In genomic region chr10:86345296-86346168, GRCh38 we compare ENCODE assay signal across 16 cellular contexts. TPM values are rescaled to one million over a fixed set of nuclear protein-coding genes. Genes with fewer than 3 reads are reported as not detected.
DNase-seq lines count a peak whose midpoint lies in the region; ATAC-seq, FAIRE-seq and TF ChIP-seq lines count a peak whose summit lies in the region.
"Had no signal": no experiment of that assay in that cellular context is flagged by ENCODE, and none has a peak within 500 bp of the region (broad histone marks: within the 10 kb centered on the region; RNA-seq: fewer than 3 reads in every experiment).

No MANE protein-coding gene starts in this region.

- no peaks in the 10 kb centered on the region for H3K27me3 ChIP-seq in GM23338 (ENCODE audit: insufficient read depth)
- H3K27me3 ChIP-seq in mesendoderm (ENCODE audit: insufficient read depth, low read length, poor library complexity) = no peaks in the 10 kb centered on the region
- peaks cover 0 to 5% (median 0%) of the 10 kb centered on the region in 3 donors for H3K27me3 ChIP-seq in gastrocnemius medialis
- H3K27me3 ChIP-seq in CD8-positive, alpha-beta T cell (ENCODE audit: insufficient read depth, low read length) = no peaks in the 10 kb centered on the region

- H3K27ac Mint-ChIP-seq in GM23338 = no peak overlapping the region
- no peak overlapping the region for H3K27ac Mint-ChIP-seq in CD8-positive, alpha-beta T cell
- H3K27ac Mint-ChIP-seq: activated CD4-positive, alpha-beta T cell treated with anti-CD3 and anti-CD28 coated beads for 36 hours; naive thymus-derived CD4-positive, alpha-beta T cell had no signal

- intact Hi-C loops in gastrocnemius medialis (cut with DNase I; ENCODE audit: low total_unique reads) = no loop called here
- intact Hi-C loops in CD8-positive, alpha-beta T cell (cut with DNase I, micrococcal nuclease) = no loop called here

- H3K9me2 ChIP-seq in GM23338 (ENCODE audit: insufficient read depth) = no peaks in the 10 kb centered on the region

- TF ChIP-seq EP300 in A549 (IDR thresholded peaks at IDR 0.05) = no peak

- H3K27ac ChIP-seq in A549 (peak overlapping the region; percentile 62 to 75; a peak in 5 of 6 replicates), GM23338 (ENCODE audit: low read depth) (no peak overlapping the region), mesendoderm (ENCODE audit: low read depth, low read length) (no peak overlapping the region), gastrocnemius medialis (no peak overlapping the region)
- no peak overlapping the region for H3K27ac ChIP-seq in CD8-positive, alpha-beta T cell (ENCODE audit: low read depth, low read length)
- H3K27ac ChIP-seq: SK-N-MC had no signal

- H4K20me1 ChIP-seq in GM23338 (replicated peaks; ENCODE audit: insufficient read depth) = no peaks in the 10 kb centered on the region

- H3K9me3 Mint-ChIP-seq in GM23338 = no peaks in the 10 kb centered on the region
- H3K9me3 Mint-ChIP-seq in CD8-positive, alpha-beta T cell = no peaks in the 10 kb centered on the region
- H3K9me3 Mint-ChIP-seq: naive thymus-derived CD4-positive, alpha-beta T cell had no signal

- H3K36me3 ChIP-seq in GM23338 (ENCODE audit: insufficient read depth) (no peaks in the 10 kb centered on the region), mesendoderm (ENCODE audit: control insufficient read depth, insufficient read depth, low read length) (no peaks in the 10 kb centered on the region), gastrocnemius medialis (no peaks in the 10 kb centered on the region)
- H3K36me3 ChIP-seq in CD8-positive, alpha-beta T cell (ENCODE audit: insufficient read depth, low read length) = no peaks in the 10 kb centered on the region

- H4K5ac ChIP-seq in mesendoderm (ENCODE audit: low read length) = no peak overlapping the region

- TF ChIP-seq POLR2A in A549 (IDR thresholded peaks at IDR 0.05; ENCODE audit: low read length) (no peak), gastrocnemius medialis (IDR thresholded peaks at IDR 0.05) (no peak)

- in situ Hi-C loops in gastrocnemius medialis (cut with MboI; ENCODE audit: low sequenced_read_pairs in 4 of 4) = no loop called here

- H3K79me1 ChIP-seq in mesendoderm (ENCODE audit: low read length) = no peaks in the 10 kb centered on the region

- H3K79me2 ChIP-seq in GM23338 (replicated peaks; ENCODE audit: insufficient read depth) (no peaks in the 10 kb centered on the region), mesendoderm (ENCODE audit: control insufficient read depth, insufficient read depth, low read length) (no peaks in the 10 kb centered on the region)

- TF ChIP-seq CTCF in A549 (IDR thresholded peaks at IDR 0.05) (no peak), GM23338 (conservative IDR thresholded peaks at IDR 0.05; ENCODE audit: low read depth in 2 of 2) (no peak), gastrocnemius medialis (IDR thresholded peaks at IDR 0.05 in 4 of 5, conservative IDR thresholded peaks at IDR 0.05 in 1 of 5) (no peak)
- no peak for TF ChIP-seq CTCF in CD8-positive, alpha-beta T cell (IDR thresholded peaks at IDR 0.05)

- H3K4me1 ChIP-seq in A549 = peaks cover 27% of the 10 kb centered on the region
- peaks cover 8% of the 10 kb centered on the region for H3K4me1 ChIP-seq in GM23338 (ENCODE audit: insufficient read depth)
- peaks cover 8% of the 10 kb centered on the region for H3K4me1 ChIP-seq in mesendoderm (ENCODE audit: control insufficient read depth, low read depth, low read length)
- no peaks in the 10 kb centered on the region for H3K4me1 ChIP-seq in gastrocnemius medialis
- H3K4me1 ChIP-seq in CD8-positive, alpha-beta T cell (ENCODE audit: insufficient read depth, low read length) = no peaks in the 10 kb centered on the region

- no peak overlapping the region for H3K9ac ChIP-seq in mesendoderm (ENCODE audit: low read length)

- no peak overlapping the region for H3K4ac ChIP-seq in mesendoderm (ENCODE audit: low read depth, low read length)

- H3K18ac ChIP-seq in mesendoderm (ENCODE audit: low read length) = no peak overlapping the region

- H3K9me3 ChIP-seq in A549 (no peaks in the 10 kb centered on the region), gastrocnemius medialis (no peaks in the 10 kb centered on the region)
- no peaks in the 10 kb centered on the region for H3K9me3 ChIP-seq in CD8-positive, alpha-beta T cell (ENCODE audit: low read length)

- no peak overlapping the region for H3K4me3 Mint-ChIP-seq in GM23338
- H3K4me3 Mint-ChIP-seq in CD8-positive, alpha-beta T cell = no peak overlapping the region
- H3K4me3 Mint-ChIP-seq: activated CD4-positive, alpha-beta T cell treated with anti-CD3 and anti-CD28 coated beads for 36 hours; naive thymus-derived CD4-positive, alpha-beta T cell had no signal

- H3F3A ChIP-seq in GM23338 (replicated peaks; ENCODE audit: low read depth) = no peaks in the 10 kb centered on the region

- DNase-seq in A549 (ENCODE audit: low read depth in 1 of 2, low spot score in 1 of 2) (peak; percentile 55 to 84), GM23338 (ENCODE audit: low spot score) (no peak), astrocyte of the hippocampus (ENCODE audit: low read depth, low spot score) (peak; percentile 20), mesendoderm (peak; percentile 65), gastrocnemius medialis (no peak), NCI-H82 treated with DMSO at 0.1 percent for 48 hours (lab: John Stamatoyannopoulos, UW; ENCODE audit: unreplicated experiment) (no peak), occipital lobe (lab: John Stamatoyannopoulos, UW) (no peak)
- no peak for DNase-seq in CD8-positive, alpha-beta T cell
- DNase-seq: activated CD4-positive, alpha-beta T cell treated with anti-CD3 and anti-CD28 coated beads for 36 hours; activated gamma-delta T cell; C1 segment of cervical spinal cord; central memory CD4-positive, alpha-beta T cell; naive thymus-derived CD4-positive, alpha-beta T cell; NCI-H526 treated with DMSO at 0.1 percent for 48 hours; stimulated activated CD4-positive, alpha-beta T cell treated with anti-CD3 and anti-CD28 coated beads, Interleukin-12 subunit alpha, Interleukin-12 subunit beta, amount 100 ng/mL, for 4 hours had no signal

- ATAC-seq in A549 (peak; percentile 68 to 81), GM23338 (no peak), gastrocnemius medialis (no peak)
- no peak for ATAC-seq in CD8-positive, alpha-beta T cell
- ATAC-seq: naive thymus-derived CD4-positive, alpha-beta T cell had no signal

- no peak overlapping the region for H3K23ac ChIP-seq in mesendoderm (ENCODE audit: low read length)

- H2BK15ac ChIP-seq in mesendoderm (replicated peaks; ENCODE audit: low read depth) = no peak overlapping the region

- H3K4me1 Mint-ChIP-seq in GM23338 = peaks cover 12% of the 10 kb centered on the region
- no peaks in the 10 kb centered on the region for H3K4me1 Mint-ChIP-seq in CD8-positive, alpha-beta T cell (ENCODE audit: low read depth)
- H3K4me1 Mint-ChIP-seq: activated CD4-positive, alpha-beta T cell treated with anti-CD3 and anti-CD28 coated beads for 36 hours; naive thymus-derived CD4-positive, alpha-beta T cell had no signal

- H2AK5ac ChIP-seq in mesendoderm (ENCODE audit: low read length) = no peak overlapping the region

- H3K27me3 Mint-ChIP-seq in GM23338 (ENCODE audit: insufficient read depth, low read depth, poor library complexity) = peaks cover 13% of the 10 kb centered on the region
- peaks cover 6% of the 10 kb centered on the region for H3K27me3 Mint-ChIP-seq in CD8-positive, alpha-beta T cell (ENCODE audit: low read depth)
- H3K27me3 Mint-ChIP-seq: activated CD4-positive, alpha-beta T cell treated with anti-CD3 and anti-CD28 coated beads for 36 hours had no signal

- TF ChIP-seq RAD21 in A549 (conservative IDR thresholded peaks at IDR 0.05 in 1 of 2, IDR thresholded peaks at IDR 0.05 in 1 of 2) = no peak

- H3K4me2 ChIP-seq in A549 (peak overlapping the region; percentile 69), GM23338 (no peak overlapping the region), mesendoderm (ENCODE audit: low read length) (no peak overlapping the region)

- no peaks in the 10 kb centered on the region for H3K36me3 Mint-ChIP-seq in GM23338 (ENCODE audit: low read depth)
- H3K36me3 Mint-ChIP-seq in CD8-positive, alpha-beta T cell = no peaks in the 10 kb centered on the region
- H3K36me3 Mint-ChIP-seq: naive thymus-derived CD4-positive, alpha-beta T cell had no signal

- peak overlapping the region; percentile 36 for H3K56ac ChIP-seq in mesendoderm (ENCODE audit: low read length)

- WGBS in A549 (ENCODE audit: missing lambda C conversion rate) = 32% methylated on average over 3 of the region's 6 CpGs
- WGBS in mesendoderm (ENCODE audit: extremely low coverage, insufficient coverage, low lambda C conversion rate) = no CpG with 5 or more reads among the region's 6 CpGs

- CTCF ChIA-PET in A549 (lab: Yijun Ruan, JAX) = interaction anchor here (0.8 to 2.3 kb wide), 5 partner anchors 14 to 84 kb away, joined by 3 to 6 read pairs (median 4); no protein-coding TSS in a partner anchor
- CTCF ChIA-PET in CD8-positive, alpha-beta T cell (lab: Charles Lee) = no interaction called here

- H3K4me3 ChIP-seq in A549 (no peak overlapping the region), GM23338 (no peak overlapping the region), mesendoderm (ENCODE audit: low read length) (no peak overlapping the region), gastrocnemius medialis (no peak overlapping the region)
- H3K4me3 ChIP-seq in CD8-positive, alpha-beta T cell (ENCODE audit: low read depth, low read length) = no peak overlapping the region
- H3K4me3 ChIP-seq: SK-N-MC had no signal

- H2BK120ac ChIP-seq in mesendoderm (ENCODE audit: low read depth, low read length) = no peak overlapping the region

- no peak overlapping the region for H2AFZ ChIP-seq in GM23338

- POLR2A ChIA-PET in A549 (lab: Yijun Ruan, JAX) = interaction anchor here (1.2 kb wide), 1 partner anchor 17 kb away, joined by 3 read pairs; no protein-coding TSS in a partner anchor
- POLR2A ChIA-PET in CD8-positive, alpha-beta T cell (lab: Charles Lee) = no interaction called here

- H2BK5ac ChIP-seq in mesendoderm (ENCODE audit: low read length) = peak overlapping the region; percentile 48

- FAIRE-seq in A549 (lab: Jason Lieb, UNC) = no peak

- no peak overlapping the region for H4K8ac ChIP-seq in mesendoderm (ENCODE audit: low read depth, low read length)

TF ChIP-seq in A549, 52 proteins besides CTCF, POLR2A, EP300 and RAD21 (continues in another document):
- TF ChIP-seq ZFP36 (IDR thresholded peaks at IDR 0.05; ENCODE audit: borderline replicate concordance, partially characterized antibody) = peak; percentile 98

RNA-seq across cellular contexts. Expression of gene GRID1, which starts 21.1 kb away (rescaled TPM):
- polyA plus RNA-seq in A549 (2011; rRNA removed) (0.30 and 0.49 TPM in 2 replicates), A549 (2017; fragmentation: RNase III; extraction: RNeasy Plus Mini Kit Qiagen cat#74134 plus additional on column Dnase treatment) (0.10 to 0.14 TPM (median 0.12 TPM) in 3 replicates), GM23338 (2016; fragmentation: Nextera tagmentation; extraction: Ambion mirVana) (0.09 and 0.15 TPM in 2 replicates)
- 0.25 and 0.40 TPM in 2 replicates for polyA plus RNA-seq in A549 (2012; cell fraction: cytosol; rRNA removed)
- polyA plus RNA-seq in A549 (2012; cell fraction: nucleus; rRNA removed) = 0.35 and 0.43 TPM in 2 replicates
- 1.2 and 1.5 TPM in 2 replicates for polyA minus RNA-seq in A549 (2011; rRNA and poly(A)+ RNA removed)
- 0.14 and 0.82 TPM in 2 replicates for total RNA-seq in GM23338 (2014; rRNA removed; shearing (Covaris generic))
- 0.28 TPM for polyA plus RNA-seq in mesendoderm (2013, experiment 1 of 2)
- polyA plus RNA-seq in mesendoderm (2013, experiment 2 of 2) = 0.29 TPM
- total RNA-seq in gastrocnemius medialis (1 to 10 TPM in 2 of 4 donors, under 1 TPM in 2; 0.17 to 1.4 (median 0.79) TPM), occipital lobe (16.5 TPM)
- total RNA-seq in CD8-positive, alpha-beta T cell = not detected
- total RNA-seq: activated CD4-positive, alpha-beta T cell treated with anti-CD3 and anti-CD28 coated beads for 36 hours; naive thymus-derived CD4-positive, alpha-beta T cell had no signal
- polyA plus RNA-seq: naive thymus-derived CD4-positive, alpha-beta T cell had no signal

Comparison
In these comparisons a context has a peak if more than half of its experiments do, and no peak if none do; other contexts are left out.
1. ATAC-seq: peak in A549 (2 of 2); none in GM23338 (single experiment), gastrocnemius medialis (0 of 2) and CD8-positive, alpha-beta T cell (single experiment).
2. DNase-seq: peak in A549 (2 of 2), astrocyte of the hippocampus (single experiment) and mesendoderm (single experiment); none in GM23338 (single experiment), gastrocnemius medialis (0 of 2), CD8-positive, alpha-beta T cell (0 of 7), NCI-H82 treated with DMSO at 0.1 percent for 48 hours (single experiment) and occipital lobe (single experiment).
3. H3K27ac ChIP-seq: peak in A549 (2 of 2); none in GM23338 (single experiment), mesendoderm (single experiment), gastrocnemius medialis (0 of 4) and CD8-positive, alpha-beta T cell (single experiment).